14 cellular contexts compared by ENCODE assay signal in genomic region chr2:188199716-188200128, GRCh38.
DNase-seq lines count a peak whose midpoint lies in the region; ATAC-seq, FAIRE-seq and TF ChIP-seq lines count a peak whose summit lies in the region.
"Had no signal": no experiment of that assay in that cellular context is flagged by ENCODE, and none has a peak within 500 bp of the region (broad histone marks: within the 10 kb centered on the region; RNA-seq: fewer than 3 reads in every experiment).

No MANE protein-coding gene starts in this region.

- H3K9me3 Mint-ChIP-seq in nephron progenitor cell = no peaks in the 10 kb centered on the region

- no peak overlapping the region for H3K4me3 Mint-ChIP-seq in nephron progenitor cell
- H3K4me3 Mint-ChIP-seq: CD8-positive, alpha-beta memory T cell had no signal

- no peak overlapping the region for H3K27ac ChIP-seq in esophagus squamous epithelium
- H3K27ac ChIP-seq: body of pancreas, esophagus muscularis mucosa, testis had no signal

- H3K9me3 ChIP-seq in esophagus squamous epithelium = no peaks in the 10 kb centered on the region
- H3K9me3 ChIP-seq: body of pancreas, esophagus muscularis mucosa, testis had no signal

- DNase-seq in EH (ENCODE audit: low read depth) = peak; percentile 96
- DNase-seq in RCC 7860 (ENCODE audit: low spot score) = peak; percentile 96
- DNase-seq in epithelial cell of esophagus (ENCODE audit: low read depth) = peak; percentile 71
- DNase-seq in nephron progenitor cell = no peak
- no peak for DNase-seq in Right ventricle myocardium inferior (ENCODE audit: missing footprints)
- no peak for DNase-seq in esophagus squamous epithelium (lab: John Stamatoyannopoulos, UW)
- DNase-seq in germinal center (ENCODE audit: low spot score) = no peak
- DNase-seq: body of pancreas; CD8-positive, alpha-beta memory T cell; NCI-H1930; posterior cingulate gyrus; testis had no signal

- no peak for ATAC-seq in Right ventricle myocardium inferior
- ATAC-seq in GM18907 (IDR thresholded peaks at IDR 0.05; ENCODE audit: unreplicated experiment) = no peak
- ATAC-seq: body of pancreas had no signal

- no peaks in the 10 kb centered on the region for H3K36me3 Mint-ChIP-seq in nephron progenitor cell (ENCODE audit: low read depth)
- H3K36me3 Mint-ChIP-seq: CD8-positive, alpha-beta memory T cell had no signal

- no peak for TF ChIP-seq POLR2A in esophagus squamous epithelium (IDR thresholded peaks at IDR 0.05)

- H3K27me3 ChIP-seq in esophagus squamous epithelium = no peaks in the 10 kb centered on the region
- H3K27me3 ChIP-seq: body of pancreas, esophagus muscularis mucosa, testis had no signal

- H3K4me3 ChIP-seq in epithelial cell of esophagus (ENCODE audit: low read length) = no peak overlapping the region
- no peak overlapping the region for H3K4me3 ChIP-seq in esophagus squamous epithelium
- H3K4me3 ChIP-seq: body of pancreas, esophagus muscularis mucosa, testis had no signal

- H3K4me1 Mint-ChIP-seq in nephron progenitor cell = peaks cover 9% of the 10 kb centered on the region
- H3K4me1 Mint-ChIP-seq: CD8-positive, alpha-beta memory T cell had no signal

- peaks cover 0 to 6% (median 0%) of the 10 kb centered on the region in 3 donors for H3K4me1 ChIP-seq in esophagus squamous epithelium
- H3K4me1 ChIP-seq: body of pancreas, esophagus muscularis mucosa had no signal

- intact Hi-C loops in Right ventricle myocardium inferior (cut with DNase I) = no loop called here
- intact Hi-C loops in esophagus squamous epithelium (cut with DNase I) = no loop called here

- peak; percentile 99 for FAIRE-seq in RCC 7860 (lab: Jason Lieb, UNC)

- TF ChIP-seq CTCF in epithelial cell of esophagus (IDR thresholded peaks at IDR 0.05; ENCODE audit: insufficient read depth, low read depth, low read length, missing control alignments) (no peak), nephron progenitor cell (IDR thresholded peaks at IDR 0.05) (no peak), esophagus squamous epithelium (IDR thresholded peaks at IDR 0.05) (no peak)

- 58 to 67% methylated on average over 3 of the region's 3 CpGs for WGBS in esophagus squamous epithelium, 2 donors

- H3K36me3 ChIP-seq in esophagus squamous epithelium = no peaks in the 10 kb centered on the region
- H3K36me3 ChIP-seq: esophagus muscularis mucosa had no signal

- H3K27ac Mint-ChIP-seq in nephron progenitor cell = peak overlapping the region; percentile 3
- H3K27ac Mint-ChIP-seq: CD8-positive, alpha-beta memory T cell had no signal

- no peaks in the 10 kb centered on the region for H3K27me3 Mint-ChIP-seq in nephron progenitor cell (ENCODE audit: low read depth, poor library complexity)
- H3K27me3 Mint-ChIP-seq: CD8-positive, alpha-beta memory T cell had no signal

Comparison
In these comparisons a context has a peak if more than half of its experiments do, and no peak if none do; other contexts are left out.
1. DNase-seq: peak in EH (single experiment), RCC 7860 (single experiment) and epithelial cell of esophagus (single experiment); none in nephron progenitor cell (single experiment), Right ventricle myocardium inferior (single experiment), esophagus squamous epithelium (single experiment) and germinal center (single experiment).